ENCODE assay signal across 8 cellular contexts in genomic region chr1:923131-923990, GRCh38. TPM values are rescaled to one million over a fixed set of nuclear protein-coding genes. Genes with fewer than 3 reads are reported as not detected.
A peak's percentile ranks its signal among the peaks of the same experiment; 100 is the strongest.
DNase-seq lines count a peak whose midpoint lies in the region; ATAC-seq and TF ChIP-seq lines count a peak whose summit lies in the region.

Gene SAMD11 (plus strand): TSS chr1:923923. CDS start chr1:924432, 509 bp downstream.

- H3K9ac ChIP-seq in adipocyte (ENCODE audit: low read length): peak within 1 kb of the TSS; percentile 80

- 4 to 7% methylated on average over 70 to 72 of the region's 72 CpGs for WGBS in heart right ventricle, 2 donors

- CTCF ChIA-PET in BJ (lab: Yijun Ruan, JAX): interaction anchor here (0.8 to 1.1 kb wide), 3 partner anchors 18 to 53 kb away, joined by 3 read pairs; partner anchors contain the start of gene NOC2L

- H3K4me3 ChIP-seq in BJ (ENCODE audit: low read depth, low read length) (peak within 1 kb of the TSS; percentile 61), SJSA1 (peak within 1 kb of the TSS; percentile 93), adipocyte (ENCODE audit: low read length) (peak within 1 kb of the TSS; percentile 78), heart right ventricle (peak within 1 kb of the TSS; percentile 25 to 63 (median 52))

- H3K4me1 ChIP-seq in SJSA1 (replicated peaks) (peaks cover 53% of the 10 kb centered on the region), adipocyte (ENCODE audit: control insufficient read depth, insufficient read depth, low read length) (peaks cover 33% of the 10 kb centered on the region), heart right ventricle (peaks cover 19 to 52% (median 32%) of the 10 kb centered on the region in 9 donors)

- H3K36me3 ChIP-seq in BJ (ENCODE audit: control insufficient read depth, insufficient read depth, low read length) (no peaks in the 10 kb centered on the region; the same call in 1 of the 2 replicates), SJSA1 (peaks cover 60% of the 10 kb centered on the region), adipocyte (ENCODE audit: control insufficient read depth, insufficient read depth, low read length, severe bottlenecking) (no peaks in the 10 kb centered on the region), heart right ventricle (no peaks in the 10 kb centered on the region)

- H3K27me3 ChIP-seq in BJ (ENCODE audit: control insufficient read depth, insufficient read depth, low read length): no peaks in the 10 kb centered on the region
- peaks cover 3% of the 10 kb centered on the region for H3K27me3 ChIP-seq in SJSA1 (replicated peaks)
- no peaks in the 10 kb centered on the region for H3K27me3 ChIP-seq in adipocyte (replicated peaks; ENCODE audit: control insufficient read depth, insufficient read depth, low read length)
- H3K27me3 ChIP-seq in heart right ventricle: peaks cover 23 to 97% (median 87%) of the 10 kb centered on the region in 7 donors

- POLR2A ChIA-PET in BJ (lab: Charles Lee): no interaction called here

- no peak within 1 kb of the TSS for H3K27ac ChIP-seq in SJSA1
- H3K27ac ChIP-seq in heart right ventricle: peak within 1 kb of the TSS in 2 of 10 donors; percentile 15 to 44

- DNase-seq in BJ (ENCODE audit: low read depth): no peak
- DNase-seq in HuH-7 (ENCODE audit: low spot score): peak; percentile 78
- DNase-seq in SJSA1 (ENCODE audit: low read depth in 1 of 2, low spot score in 2 of 2): peak; percentile 65 to 85
- peak; percentile 94 for DNase-seq in adipocyte (ENCODE audit: low read depth)
- DNase-seq in heart right ventricle: peak; percentile 86 to 87
- peak; percentile 53 for DNase-seq in pons (ENCODE audit: low spot score)
- DNase-seq in ureter (ENCODE audit: low spot score): peak; percentile 82

- intact Hi-C loops in heart right ventricle (cut with DNase I): no loop called here

- TF ChIP-seq CTCF in BJ (IDR thresholded peaks at IDR 0.05; ENCODE audit: insufficient read depth, low read depth, low read length) (no peak), heart right ventricle (IDR thresholded peaks at IDR 0.05) (no peak)

- H3K9me3 ChIP-seq in SJSA1 (replicated peaks) (no peaks in the 10 kb centered on the region; the same call in 1 of the 2 replicates), adipocyte (ENCODE audit: control insufficient read depth, low read length) (no peaks in the 10 kb centered on the region), heart right ventricle (no peaks in the 10 kb centered on the region)

- ATAC-seq in heart right ventricle: peak; percentile 35 to 73 (median 61)
- ATAC-seq in HG02981 (IDR thresholded peaks at IDR 0.05; ENCODE audit: unreplicated experiment): no peak

RNA-seq across cellular contexts. Expression of gene SAMD11, which starts in this region (rescaled TPM):
- polyA plus RNA-seq in BJ (2011; rRNA removed) (6.3 and 10.0 TPM in 2 replicates), heart right ventricle (1 to 10 TPM; 1.5 to 2.4 TPM)
- 6.5 and 11.6 TPM in 2 replicates for polyA minus RNA-seq in BJ (2011; rRNA and poly(A)+ RNA removed)
- total RNA-seq in SJSA1 (2014; rRNA removed; shearing (Covaris generic)): 232 and 256 TPM in 2 replicates
- total RNA-seq in heart right ventricle (1 to 10 TPM in 8 of 10 donors, under 1 TPM in 2; 0.87 to 2.2 (median 1.2) TPM), ureter (13.9 TPM)

Comparison
In these comparisons a context has a peak if more than half of its experiments do, and no peak if none do; other contexts are left out.
1. RNA of gene SAMD11 (total RNA-seq): 232 to 256 TPM in SJSA1; 13.9 TPM in ureter (single experiment) and 0.87 to 2.2 TPM in heart right ventricle; every median in the first group is over 10 times any median in the second.
2. Peak in every context shown above with its lines, with median percentiles within 50 percentile points of each other: H3K4me3 ChIP-seq.